ENCODE assay signal across 24 cellular contexts in genomic region chr16:68969338-68969737, GRCh38.
"Had no signal": no experiment of that assay in that cellular context is flagged by ENCODE, and none has a peak within 500 bp of the region (broad histone marks: within the 10 kb centered on the region; RNA-seq: fewer than 3 reads in every experiment).

No MANE protein-coding gene starts in this region.

- ATAC-seq: effector memory CD8-positive, alpha-beta T cell; left cardiac atrium; left ventricle myocardium superior; natural killer cell treated with Interleukin-12 subunit alpha and Interleukin-12 subunit beta and Interleukin-15 and Interleukin-18, amount 100 ng/mL, for 72 hours; sciatic nerve; stimulated activated memory B cell treated with anti-CD40 and anti-IgM and Interleukin-4, amounts not matched to agents 10 μg/mL and 1 μg/mL and 100 μg/mL, for 72 hours had no signal

- DNase-seq: cortex of kidney; effector memory CD8-positive, alpha-beta T cell; erythroblast; foreskin melanocyte; head of caudate nucleus; kidney; left cardiac atrium; left ventricle myocardium superior; mesenchymal stem cell; midbrain; occipital lobe; spleen; stimulated activated CD4-positive, alpha-beta T cell treated with anti-CD3 and anti-CD28 coated beads, Interleukin-15, amount 100 ng/mL, for 24 hours; stimulated activated CD4-positive, alpha-beta T cell treated with anti-CD3 and anti-CD28 coated beads, Interleukin-1b, Interleukin-23, amount 100 ng/mL, for 48 hours; stimulated activated CD4-positive, alpha-beta T cell treated with anti-CD3 and anti-CD28 coated beads, Interleukin-4, amount 100 ng/mL, for 24 hours; tibial artery; upper lobe of left lung; uterus had no signal

- H3K27ac Mint-ChIP-seq: natural killer cell treated with Interleukin-12 subunit alpha and Interleukin-12 subunit beta and Interleukin-15 and Interleukin-18, amount 100 ng/mL, for 72 hours; stimulated activated memory B cell treated with anti-CD40 and anti-IgM and Interleukin-4, amounts not matched to agents 10 μg/mL and 1 μg/mL and 100 μg/mL, for 72 hours; stimulated activated naive CD8-positive, alpha-beta T cell treated with anti-CD3 and anti-CD28 coated beads, Interleukin-15, Interleukin-2, amounts not matched to agents 100 ng/mL and 50 ng/mL, for 24 hours had no signal

- H3K27ac ChIP-seq: hepatocyte, spleen, tibial artery, upper lobe of left lung, uterus had no signal

- H3K4me1 Mint-ChIP-seq: stimulated activated memory B cell treated with anti-CD40 and anti-IgM and Interleukin-4, amounts not matched to agents 10 μg/mL and 1 μg/mL and 100 μg/mL, for 72 hours had no signal

- H3K9me3 ChIP-seq: spleen, tibial artery, upper lobe of left lung, uterus had no signal

- FAIRE-seq: kidney had no signal

- H3K4me1 ChIP-seq: spleen, tibial artery, upper lobe of left lung, uterus had no signal

- H3K4me3 ChIP-seq: hepatocyte, lung, spleen, tibial artery, upper lobe of left lung, uterus had no signal

- H3K27me3 Mint-ChIP-seq: effector memory CD8-positive, alpha-beta T cell; natural killer cell treated with Interleukin-12 subunit alpha and Interleukin-12 subunit beta and Interleukin-15 and Interleukin-18, amount 100 ng/mL, for 72 hours; stimulated activated memory B cell treated with anti-CD40 and anti-IgM and Interleukin-4, amounts not matched to agents 10 μg/mL and 1 μg/mL and 100 μg/mL, for 72 hours; stimulated activated naive CD8-positive, alpha-beta T cell treated with anti-CD3 and anti-CD28 coated beads, Interleukin-15, Interleukin-2, amounts not matched to agents 100 ng/mL and 50 ng/mL, for 24 hours had no signal

- H3K4me3 Mint-ChIP-seq: effector memory CD8-positive, alpha-beta T cell; natural killer cell treated with Interleukin-12 subunit alpha and Interleukin-12 subunit beta and Interleukin-15 and Interleukin-18, amount 100 ng/mL, for 72 hours; stimulated activated memory B cell treated with anti-CD40 and anti-IgM and Interleukin-4, amounts not matched to agents 10 μg/mL and 1 μg/mL and 100 μg/mL, for 72 hours; stimulated activated naive CD8-positive, alpha-beta T cell treated with anti-CD3 and anti-CD28 coated beads, Interleukin-15, Interleukin-2, amounts not matched to agents 100 ng/mL and 50 ng/mL, for 24 hours had no signal

- H3K27me3 ChIP-seq: hepatocyte, spleen, tibial artery, upper lobe of left lung, uterus had no signal

- H3K9me3 Mint-ChIP-seq: effector memory CD8-positive, alpha-beta T cell; natural killer cell treated with Interleukin-12 subunit alpha and Interleukin-12 subunit beta and Interleukin-15 and Interleukin-18, amount 100 ng/mL, for 72 hours; stimulated activated memory B cell treated with anti-CD40 and anti-IgM and Interleukin-4, amounts not matched to agents 10 μg/mL and 1 μg/mL and 100 μg/mL, for 72 hours; stimulated activated naive CD8-positive, alpha-beta T cell treated with anti-CD3 and anti-CD28 coated beads, Interleukin-15, Interleukin-2, amounts not matched to agents 100 ng/mL and 50 ng/mL, for 24 hours had no signal

- H3K36me3 Mint-ChIP-seq: natural killer cell treated with Interleukin-12 subunit alpha and Interleukin-12 subunit beta and Interleukin-15 and Interleukin-18, amount 100 ng/mL, for 72 hours had no signal

- H3K36me3 ChIP-seq: uterus had no signal
